8 cellular contexts compared by ENCODE assay signal in genomic region chr1:155226188-155226909, GRCh38. TPM values are rescaled to one million over a fixed set of nuclear protein-coding genes. Genes with fewer than 3 reads are reported as not detected.
DNase-seq lines count a peak whose midpoint lies in the region; ATAC-seq lines count a peak whose summit lies in the region.

No MANE protein-coding gene starts in this region.

- no peaks in the 10 kb centered on the region for H3K36me3 ChIP-seq in aorta (ENCODE audit: control insufficient read depth in 1 of 2, insufficient read depth in 2 of 2, low read length in 1 of 2)

- WGBS in aorta, 2 donors: 1 to 2% methylated on average over 7 of the region's 7 CpGs

- DNase-seq in ACHN (peak; percentile 90), NCI-H1694 treated with DMSO at 0.1 percent for 48 hours (lab: John Stamatoyannopoulos, UW) (peak; percentile 94), T-helper 1 cell (peak; percentile 66 to 85 (median 75)), anterior cingulate cortex (lab: John Stamatoyannopoulos, UW) (peak in 43 of 58 donors; percentile 11 to 68 (median 44)), hippocampal formation (lab: John Stamatoyannopoulos, UW) (peak; percentile 42 to 46), retina (peak; percentile 81), aorta (peak; percentile 86 to 93)

- no peaks in the 10 kb centered on the region for H3K27me3 ChIP-seq in aorta (ENCODE audit: control insufficient read depth in 1 of 2, insufficient read depth in 2 of 2, low read length in 1 of 2)

- intact Hi-C loops in aorta (cut with DNase I): loop anchor here in 1 of 2 donors (5.0 kb wide), 2 partner anchors 34 to 49 kb away; no protein-coding TSS in a partner anchor

- in situ Hi-C loops in ACHN (cut with HindIII; ENCODE audit: low pct_ligation_motif_present, low pct_unique_long_range_greater_than_20kb, low sequenced_read_pairs): no loop called here

- H3K9me3 ChIP-seq in aorta (ENCODE audit: control insufficient read depth, low read length): no peaks in the 10 kb centered on the region

- peak overlapping the region in 1 of 2 donors; percentile 83 for H3K27ac ChIP-seq in aorta (ENCODE audit: low read depth in 1 of 2, low read length in 2 of 2)

- H3K4me1 ChIP-seq in aorta (ENCODE audit: control insufficient read depth in 1 of 2, insufficient read depth in 2 of 2, low read length in 2 of 2): peaks cover 5 to 8% of the 10 kb centered on the region in 2 donors

- peak; percentile 46 for ATAC-seq in GM21447 (IDR thresholded peaks at IDR 0.05; ENCODE audit: unreplicated experiment)
- peak; percentile 84 for ATAC-seq in aorta (ENCODE audit: low FRiP score)

- peak overlapping the region; percentile 37 to 57 for H3K4me3 ChIP-seq in aorta (ENCODE audit: low read length in 2 of 2)

RNA-seq across cellular contexts. Expression of gene MTX1, which starts 17.9 kb away (rescaled TPM):
- total RNA-seq in aorta: 10 to 100 TPM; 20.3 to 21.3 TPM
- polyA plus RNA-seq in aorta: 10 to 100 TPM; 26.2 to 52.9 TPM

RNA-seq across cellular contexts. Expression of gene THBS3, which starts 18.7 kb away (rescaled TPM):
- total RNA-seq in aorta: 10 to 100 TPM; 58.9 to 97.9 TPM
- polyA plus RNA-seq in aorta: 100 to 1,000 TPM in 1 of 2 donors, 10 to 100 TPM in 1; 21.7 to 195 TPM

RNA-seq across cellular contexts. Expression of gene ENTREP3, which starts 28.9 kb away (rescaled TPM):
- 10 to 100 TPM; 22.8 to 28.7 TPM for total RNA-seq in aorta
- 10 to 100 TPM in 1 of 2 donors, 1 to 10 TPM in 1; 6.0 to 25.4 TPM for polyA plus RNA-seq in aorta

RNA-seq across cellular contexts. Expression of gene SCAMP3, which starts 35.8 kb away (rescaled TPM):
- total RNA-seq in aorta: 10 to 100 TPM; 36.9 to 39.7 TPM
- 10 to 100 TPM; 11.9 to 46.8 TPM for polyA plus RNA-seq in aorta

RNA-seq across cellular contexts. Expression of gene CLK2, which starts 47.0 kb away (rescaled TPM):
- 10 to 100 TPM; 39.6 to 63.0 TPM for total RNA-seq in aorta
- polyA plus RNA-seq in aorta: 10 to 100 TPM in 1 of 2 donors, 1 to 10 TPM in 1; 9.3 to 88.6 TPM

Comparison
In these comparisons a context has a peak if more than half of its experiments do, and no peak if none do; other contexts are left out.
1. DNase-seq: peak in every context shown above with its lines; median percentile 94 in NCI-H1694 treated with DMSO at 0.1 percent for 48 hours; 90 in ACHN; 90 in aorta; 81 in retina; 75 in T-helper 1 cell; 44 in anterior cingulate cortex; 44 in hippocampal formation.